Comparison of ENCODE assay signal across 19 cellular contexts in the genomic region with DNA sequence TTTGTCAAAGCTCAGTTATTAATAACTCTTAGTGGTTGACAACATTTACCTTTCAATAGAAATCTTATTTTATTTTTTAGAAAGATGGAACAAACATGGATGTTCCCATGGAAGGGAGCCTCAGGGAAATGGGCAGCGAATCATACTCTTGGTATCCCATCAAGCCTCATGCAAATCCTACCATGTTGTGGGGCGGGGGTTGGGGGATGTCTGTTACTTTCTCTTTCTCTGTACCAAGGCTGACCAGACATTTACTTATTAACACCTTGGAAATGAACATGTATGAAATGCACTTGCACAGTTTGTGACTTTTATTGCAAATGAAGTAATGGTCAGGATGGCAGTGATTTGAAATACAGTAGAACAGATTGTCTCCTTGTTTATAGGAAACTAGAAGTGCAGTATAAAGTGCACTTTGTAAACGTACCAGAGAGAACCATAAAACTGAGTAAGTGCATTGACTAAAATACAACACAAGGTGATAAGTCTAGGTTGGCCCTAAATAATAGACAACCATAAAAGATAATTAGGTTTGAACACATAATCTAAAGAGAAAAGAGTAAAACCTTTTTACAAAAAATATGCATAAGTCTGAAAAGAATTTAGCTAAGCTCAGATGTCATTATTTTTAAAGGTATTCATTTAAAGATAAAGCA. TPM values are rescaled to one million over a fixed set of nuclear protein-coding genes. Genes with fewer than 3 reads are reported as not detected.
DNase-seq lines count a peak whose midpoint lies in the region; ATAC-seq, FAIRE-seq and TF ChIP-seq lines count a peak whose summit lies in the region.
"Had no signal": no experiment of that assay in that cellular context is flagged by ENCODE, and none has a peak within 500 bp of the region (broad histone marks: within the 10 kb centered on the region; RNA-seq: fewer than 3 reads in every experiment).

No MANE protein-coding gene starts in this region.

- peaks cover 28% of the 10 kb centered on the region for H3K36me3 Mint-ChIP-seq in HFFc6 (ENCODE audit: low read depth)
- H3K36me3 Mint-ChIP-seq: CD14-positive monocyte had no signal

- no peak overlapping the region for H3K4me3 Mint-ChIP-seq in HFFc6
- H3K4me3 Mint-ChIP-seq: CD14-positive monocyte had no signal

- H3K4me3 ChIP-seq in GM12878: no peak overlapping the region
- H3K4me3 ChIP-seq in OCI-LY7 (ENCODE audit: low read depth, low read length, poor library complexity, severe bottlenecking): no peak overlapping the region
- H3K4me3 ChIP-seq: GM23248 had no signal

- H3K27ac Mint-ChIP-seq in HFFc6: peak overlapping the region; percentile 40; the same call in 1 of the 2 replicates
- H3K27ac Mint-ChIP-seq: CD14-positive monocyte had no signal

- no TSS peak for BruUV-seq in GM12878 (replicated peaks; lab: Mats Ljungman, UMichigan)
- BruUV-seq in OCI-LY7 (replicated peaks; lab: Mats Ljungman, UMichigan): no TSS peak

- H3K36me3 ChIP-seq in GM12878 (ENCODE audit: control insufficient read depth in 2 of 2, insufficient read depth in 2 of 2, low read length in 1 of 2): no peaks in the 10 kb centered on the region
- H3K36me3 ChIP-seq in OCI-LY7 (ENCODE audit: insufficient read depth, low read length): no peaks in the 10 kb centered on the region

- SMC1A ChIA-PET in GM12878 (lab: Charles Lee; ENCODE audit: uncharacterized antibody, unreplicated experiment): no interaction called here

- H3K9me3 ChIP-seq in GM12878 (replicated peaks; ENCODE audit: control insufficient read depth, insufficient read depth, low read length) (no peaks in the 10 kb centered on the region; the same call in 2 of the 3 replicates), OCI-LY7 (ENCODE audit: low read length) (no peaks in the 10 kb centered on the region)

- peaks cover 21% of the 10 kb centered on the region for H3K9me3 Mint-ChIP-seq in HFFc6

- H4K20me1 ChIP-seq in GM12878 (ENCODE audit: control insufficient read depth, insufficient read depth) (no peaks in the 10 kb centered on the region), OCI-LY7 (ENCODE audit: insufficient read depth, low read length) (no peaks in the 10 kb centered on the region)

- H3K4me1 ChIP-seq in GM12878 (ENCODE audit: control insufficient read depth, insufficient read depth, low read length) (no peaks in the 10 kb centered on the region), OCI-LY7 (ENCODE audit: insufficient read depth, low read length, poor library complexity, severe bottlenecking) (no peaks in the 10 kb centered on the region)

- H3K9me2 ChIP-seq in OCI-LY7 (ENCODE audit: insufficient read depth, low read length): no peaks in the 10 kb centered on the region

- no peak for TF ChIP-seq POLR2A in GM12878 (IDR thresholded peaks at IDR 0.05; ENCODE audit: low read depth, low read length)

- no peak for FAIRE-seq in GM12878 (lab: Jason Lieb, UNC)

- H3K4me2 ChIP-seq in GM12878 (ENCODE audit: control insufficient read depth, insufficient read depth): no peak overlapping the region
- no peak overlapping the region for H3K4me2 ChIP-seq in OCI-LY7 (ENCODE audit: low read length)

- TF ChIP-seq CTCF in HFFc6 (IDR thresholded peaks at IDR 0.05): no peak
- TF ChIP-seq CTCF in GM12878 (IDR thresholded peaks at IDR 0.05 in 2 of 3, conservative IDR thresholded peaks at IDR 0.05 in 1 of 3; ENCODE audit: control insufficient read depth in 2 of 3, extremely low read depth in 1 of 3, insufficient read depth in 1 of 3, low read depth in 3 of 3, low read length in 3 of 3): no peak
- TF ChIP-seq CTCF in OCI-LY7 (conservative IDR thresholded peaks at IDR 0.05; ENCODE audit: low read length): no peak

- 0% methylated on average over 3 of the region's 3 CpGs for WGBS in GM12878 (ENCODE audit: insufficient coverage, insufficient replicate concordance, low lambda C conversion rate, missing lambda C conversion rate)

- H3K27ac ChIP-seq in GM12878 (ENCODE audit: control insufficient read depth, insufficient read depth): no peak overlapping the region
- no peak overlapping the region for H3K27ac ChIP-seq in OCI-LY7 (ENCODE audit: low read depth, low read length, poor library complexity, severe bottlenecking)
- H3K27ac ChIP-seq: GM23248 had no signal

- H3K27me3 ChIP-seq in GM12878 (replicated peaks in 1 of 2; ENCODE audit: control insufficient read depth in 2 of 2, insufficient read depth in 2 of 2, low read length in 1 of 2): no peaks in the 10 kb centered on the region

- intact Hi-C loops in GM12878 (cut with micrococcal nuclease; ENCODE audit: unreplicated experiment) (no loop called here), OCI-LY7 (cut with micrococcal nuclease; ENCODE audit: unreplicated experiment) (no loop called here)

- CTCF ChIA-PET in GM12878 (lab: Yijun Ruan, JAX) (no interaction called here), OCI-LY7 (lab: Charles Lee; ENCODE audit: unreplicated experiment) (no interaction called here)

- peaks cover 36% of the 10 kb centered on the region for H3K4me1 Mint-ChIP-seq in HFFc6 (ENCODE audit: low read depth)
- H3K4me1 Mint-ChIP-seq: CD14-positive monocyte had no signal

- no peak for TF ChIP-seq RAD21 in GM12878 (IDR thresholded peaks at IDR 0.05; ENCODE audit: insufficient read depth, low read depth, low read length)

- ATAC-seq in GM18508 (IDR thresholded peaks at IDR 0.05; ENCODE audit: insufficient read depth, unreplicated experiment): peak; percentile 49
- peak; percentile 27; the same call in 1 of the 3 replicates for ATAC-seq in GM12878
- ATAC-seq in HG02870 (IDR thresholded peaks at IDR 0.05; ENCODE audit: unreplicated experiment): no peak
- ATAC-seq: PC-3 had no signal

- no peaks in the 10 kb centered on the region; the same call in 1 of the 2 replicates for H3K27me3 Mint-ChIP-seq in HFFc6 (ENCODE audit: insufficient read depth)

- H3K9ac ChIP-seq in GM12878 (ENCODE audit: control insufficient read depth, insufficient read depth, low read length): no peak overlapping the region
- H3K9ac ChIP-seq: GM23248 had no signal

- RAD21 ChIA-PET in GM12878 (lab: Charles Lee; ENCODE audit: unreplicated experiment): no interaction called here

- POLR2A ChIA-PET in GM12878 (lab: Charles Lee) (no interaction called here), OCI-LY7 (lab: Charles Lee) (no interaction called here)

- no peak for TF ChIP-seq EP300 in GM12878 (IDR thresholded peaks at IDR 0.05; ENCODE audit: borderline replicate concordance in 1 of 2, control insufficient read depth in 1 of 2, low read depth in 2 of 2, low read length in 2 of 2)

- no peak for DNase-seq in HFFc6
- no peak for DNase-seq in GM12878 (ENCODE audit: low read depth, low spot score)
- DNase-seq in renal cortical epithelial cell (ENCODE audit: low read depth): peak; percentile 10
- DNase-seq in OCI-LY7 (ENCODE audit: low spot score): no peak
- no peak for DNase-seq in OCI-M2 (lab: John Stamatoyannopoulos, UW; ENCODE audit: unreplicated experiment)
- DNase-seq: ACHN, AML-193, COR-L47, GM23248, IMR-90, Karpas-422, NCI-H187, NCI-H526 treated with DMSO at 0.1 percent for 48 hours, PC-3, SW 1271 had no signal

- H3K79me2 ChIP-seq in GM12878 (ENCODE audit: control insufficient read depth, insufficient read depth, low read length) (no peaks in the 10 kb centered on the region), OCI-LY7 (ENCODE audit: insufficient read depth, low read depth, low read length) (no peaks in the 10 kb centered on the region)

- in situ Hi-C loops in GM12878 (cut with MboI): no loop called here

- H2AFZ ChIP-seq in GM12878 (ENCODE audit: control insufficient read depth, low read depth, low read length): no peak overlapping the region
- no peak overlapping the region for H2AFZ ChIP-seq in OCI-LY7 (ENCODE audit: low read length)
- H2AFZ ChIP-seq: GM23248 had no signal

TF ChIP-seq in GM12878, 131 proteins besides CTCF, POLR2A, EP300 and RAD21:
- TF ChIP-seq YY1 (IDR thresholded peaks at IDR 0.05; ENCODE audit: low read depth, low read length) (no peak), CHD1 (IDR thresholded peaks at IDR 0.05; ENCODE audit: low read depth, low read length) (no peak), ZNF384 (IDR thresholded peaks at IDR 0.05; ENCODE audit: borderline replicate concordance, low read depth, low read length) (no peak), ZNF207 (IDR thresholded peaks at IDR 0.05; ENCODE audit: borderline replicate concordance) (no peak), ESRRA (IDR thresholded peaks at IDR 0.05; ENCODE audit: low read length) (no peak), GATAD2B (conservative IDR thresholded peaks at IDR 0.05; ENCODE audit: low read depth) (no peak), BACH1 (IDR thresholded peaks at IDR 0.05; ENCODE audit: borderline replicate concordance) (no peak), ATF7 (IDR thresholded peaks at IDR 0.05; ENCODE audit: low read depth) (no peak), SIN3A (IDR thresholded peaks at IDR 0.05; ENCODE audit: low read depth, low read length) (no peak), SIX5 (IDR thresholded peaks at IDR 0.05; ENCODE audit: low read depth, low read length, severe bottlenecking) (no peak), NFXL1 (IDR thresholded peaks at IDR 0.05; ENCODE audit: borderline replicate concordance) (no peak)
TF ChIP-seq in GM12878: peak in this region for 0.

RNA-seq across cellular contexts. Expression of a gene that starts 32.4 kb away (rescaled TPM):
- 10 to 100 TPM; 16.5 to 23.7 (median 22.4) TPM for total RNA-seq in HFFc6 (2021; fragmentation: NEBNext Ultra II Directional; extraction: Animal tissue kit (Norgen Biotek cat#: 25700))
- not detected in 2 replicates for total RNA-seq in GM12878 (2013; cell fraction: nucleolus; rRNA removed)
- total RNA-seq in GM12878 (2014; rRNA removed) (0.16 TPM in 1 of 2 replicates, not detected in the other), GM12878 (2014; rRNA removed; fragmentation: Illumina TruSeq; extraction: Trizol) (not detected in 2 replicates), GM12878 (2021) (not detected in 2 replicates), renal cortical epithelial cell (0.20 and 0.69 TPM in 2 replicates), OCI-LY7 (2022) (not detected in 2 replicates)
- not detected for polyA plus RNA-seq in GM12878 (2011; ENCODE audit: low read depth)
- polyA plus RNA-seq in GM12878 (2011; rRNA removed) (0.01 TPM in 1 of 2 replicates, not detected in the other), GM12878 (2014; fragmentation: Illumina TruSeq; extraction: Trizol) (not detected in 2 replicates), GM12878 (2014; fragmentation: Nextera tagmentation; extraction: Ambion mirVana) (under 1 TPM in 1 of 2 experiments, not detected in 1; 0.04 TPM), GM12878 (2014; rRNA removed) (0.01 TPM in 1 of 2 replicates, not detected in the other), GM12878 (2016; fragmentation: Nextera tagmentation; extraction: Ambion mirVana) (not detected)
- polyA plus RNA-seq in GM12878 (2011; cell fraction: cytosol; rRNA removed): not detected in 2 replicates
- not detected in 2 replicates for polyA plus RNA-seq in GM12878 (2011; cell fraction: nucleus; rRNA removed)
- polyA plus RNA-seq in GM12878 (2012): 0.03 TPM in 1 of 2 replicates, not detected in the other
- 0.15 TPM in 1 of 2 replicates, not detected in the other for polyA minus RNA-seq in GM12878 (2011; rRNA and poly(A)+ RNA removed)
- not detected in 2 replicates for polyA minus RNA-seq in GM12878 (2011; cell fraction: cytosol; rRNA and poly(A)+ RNA removed)
- 0.19 TPM in 1 of 2 replicates, not detected in the other for polyA minus RNA-seq in GM12878 (2011; cell fraction: nucleus; rRNA and poly(A)+ RNA removed)
- 0.15 TPM in 1 of 2 replicates, not detected in the other for total RNA-seq in OCI-LY7 (2014; rRNA removed; shearing (Covaris generic))
- total RNA-seq: HT-29 had no signal
- polyA plus RNA-seq: CD14-positive monocyte had no signal

Comparison
In these comparisons a context has a peak if more than half of its experiments do, and no peak if none do; other contexts are left out.
1. RNA of a gene that starts 32.4 kb away (total RNA-seq): 16.5 to 23.7 TPM in HFFc6; 0.20 to 0.69 TPM in renal cortical epithelial cell, 0.16 TPM in GM12878 and 0.15 TPM in OCI-LY7; every median in the first group is over 10 times any median in the second.